ENCODE assay signal across 34 cellular contexts in genomic region chr19:3908266-3909054, GRCh38. TPM values are rescaled to one million over a fixed set of nuclear protein-coding genes. Genes with fewer than 3 reads are reported as not detected.
"Had no signal": no experiment of that assay in that cellular context is flagged by ENCODE, and none has a peak within 500 bp of the region (broad histone marks: within the 10 kb centered on the region; RNA-seq: fewer than 3 reads in every experiment).

No MANE protein-coding gene starts in this region.

- H3K27me3 Mint-ChIP-seq: activated B cell treated with CpG ODN at 0.5 μM for 24 hours; activated CD8-positive, alpha-beta T cell treated with anti-CD3 and anti-CD28 coated beads for 36 hours; activated naive CD4-positive, alpha-beta T cell treated with anti-CD3 and anti-CD28 coated beads, Interleukin-2, amount 50 U/mL, for 24 hours; activated naive CD8-positive, alpha-beta T cell treated with anti-CD3 and anti-CD28 coated beads, Interleukin-2, amount 50 U/mL, for 24 hours; central memory CD8-positive, alpha-beta T cell; progenitor cell of endocrine pancreas had no signal

- H3K4me3 Mint-ChIP-seq: activated B cell treated with CpG ODN at 0.5 μM for 24 hours; activated CD8-positive, alpha-beta T cell treated with anti-CD3 and anti-CD28 coated beads for 36 hours; activated naive CD4-positive, alpha-beta T cell treated with anti-CD3 and anti-CD28 coated beads, Interleukin-2, amount 50 U/mL, for 24 hours; activated naive CD8-positive, alpha-beta T cell treated with anti-CD3 and anti-CD28 coated beads, Interleukin-2, amount 50 U/mL, for 24 hours; activated T-cell treated with anti-CD3 and anti-CD28 coated beads, Interleukin-2, amount 50 U/mL, for 4 hours; central memory CD8-positive, alpha-beta T cell; dendritic cell treated with granulocyte-macrophage colony-stimulating factor and Interleukin-4, amounts not matched to agents 40 ng/mL and 50 ng/mL, for 4 days; natural killer cell treated with Interleukin-12 subunit alpha and Interleukin-12 subunit beta and Interleukin-15 and Interleukin-18, amount 100 ng/mL, for 72 hours had no signal

- H3K9me3 ChIP-seq: ovary, right lobe of liver had no signal

- H3K27ac Mint-ChIP-seq: activated B cell treated with CpG ODN at 0.5 μM for 24 hours; activated CD8-positive, alpha-beta T cell treated with anti-CD3 and anti-CD28 coated beads for 36 hours; activated naive CD4-positive, alpha-beta T cell treated with anti-CD3 and anti-CD28 coated beads, Interleukin-2, amount 50 U/mL, for 24 hours; activated naive CD8-positive, alpha-beta T cell treated with anti-CD3 and anti-CD28 coated beads, Interleukin-2, amount 50 U/mL, for 24 hours; activated T-helper 2 cell treated with anti-CD3 and anti-CD28 coated beads, Interferon-gamma antibody, Interleukin-2, Interleukin-4, amounts not matched to agents 10 μg/mL and 5 μg/mL and 100 μg/mL, durations not matched to agents 14 hours and 24 hours and 36 hours; dendritic cell treated with granulocyte-macrophage colony-stimulating factor and Interleukin-4, amounts not matched to agents 40 ng/mL and 50 ng/mL, for 4 days; natural killer cell treated with Interleukin-12 subunit alpha and Interleukin-12 subunit beta and Interleukin-15 and Interleukin-18, amount 100 ng/mL, for 72 hours; progenitor cell of endocrine pancreas had no signal

- FAIRE-seq: bronchial epithelial cell had no signal

- H3K27ac ChIP-seq: esophagus muscularis mucosa, foreskin keratinocyte, heart right ventricle, left lung, lower lobe of right lung, ovary, right lobe of liver, tibial nerve had no signal

- DNase-seq: activated B cell treated with CpG ODN at 0.5 μM for 24 hours; activated CD4-positive, alpha-beta T cell treated with anti-CD3 and anti-CD28 coated beads, Interleukin-2, amount 50 U/mL, for 1 hour; activated CD8-positive, alpha-beta T cell treated with anti-CD3 and anti-CD28 coated beads for 36 hours; activated naive CD8-positive, alpha-beta T cell treated with anti-CD3 and anti-CD28 coated beads, Interleukin-2, amount 50 U/mL, for 24 hours; activated T-cell treated with anti-CD3 and anti-CD28 coated beads, Interleukin-2, amount 50 U/mL, for 4 hours; amygdala; effector CD4-positive, alpha-beta T cell; foreskin keratinocyte; heart right ventricle; left lung; lower lobe of right lung; mucosa of descending colon; ovary; right lobe of liver; stimulated activated CD4-positive, alpha-beta T cell treated with anti-CD3 and anti-CD28 coated beads, Interleukin-2, amount 100 ng/mL, for 48 hours; stimulated activated naive CD4-positive, alpha-beta T cell treated with Interleukin-2 at 50 U/mL for 16 hours; T-helper 2 cell had no signal

- H3K4me3 ChIP-seq: esophagus muscularis mucosa, heart right ventricle, left lung, lower lobe of right lung, mucosa of descending colon, ovary, right lobe of liver, tibial nerve had no signal

- H3K4me1 ChIP-seq: esophagus muscularis mucosa, foreskin keratinocyte, heart right ventricle, left lung, lower lobe of right lung, right lobe of liver, tibial nerve had no signal

- H3K4me1 Mint-ChIP-seq: activated B cell treated with CpG ODN at 0.5 μM for 24 hours; activated naive CD4-positive, alpha-beta T cell treated with anti-CD3 and anti-CD28 coated beads, Interleukin-2, amount 50 U/mL, for 24 hours; activated naive CD8-positive, alpha-beta T cell treated with anti-CD3 and anti-CD28 coated beads, Interleukin-2, amount 50 U/mL, for 24 hours; central memory CD8-positive, alpha-beta T cell had no signal

- H3K36me3 ChIP-seq: esophagus muscularis mucosa, heart right ventricle, left lung, lower lobe of right lung, ovary, right lobe of liver, tibial nerve had no signal

- H3K9me3 Mint-ChIP-seq: activated B cell treated with CpG ODN at 0.5 μM for 24 hours; activated naive CD4-positive, alpha-beta T cell treated with anti-CD3 and anti-CD28 coated beads, Interleukin-2, amount 50 U/mL, for 24 hours; activated naive CD8-positive, alpha-beta T cell treated with anti-CD3 and anti-CD28 coated beads, Interleukin-2, amount 50 U/mL, for 24 hours; central memory CD8-positive, alpha-beta T cell; natural killer cell treated with Interleukin-12 subunit alpha and Interleukin-12 subunit beta and Interleukin-15 and Interleukin-18, amount 100 ng/mL, for 72 hours had no signal

- H3K27me3 ChIP-seq: foreskin keratinocyte, heart right ventricle, ovary, right lobe of liver, tibial nerve had no signal

- ATAC-seq: activated CD8-positive, alpha-beta T cell treated with anti-CD3 and anti-CD28 coated beads for 36 hours; activated naive CD8-positive, alpha-beta T cell treated with anti-CD3 and anti-CD28 coated beads, Interleukin-2, amount 50 U/mL, for 24 hours; activated T-cell treated with anti-CD3 and anti-CD28 coated beads, Interleukin-2, amount 50 U/mL, for 4 hours; foreskin keratinocyte; left lung; lower lobe of right lung; mucosa of descending colon had no signal

- H3K36me3 Mint-ChIP-seq: activated naive CD4-positive, alpha-beta T cell treated with anti-CD3 and anti-CD28 coated beads, Interleukin-2, amount 50 U/mL, for 24 hours; natural killer cell treated with Interleukin-12 subunit alpha and Interleukin-12 subunit beta and Interleukin-15 and Interleukin-18, amount 100 ng/mL, for 72 hours had no signal

RNA-seq across cellular contexts. Expression of gene NMRK2, which starts 24.4 kb away (rescaled TPM):
- total RNA-seq: activated B cell treated with CpG ODN at 0.5 μM for 24 hours; activated CD8-positive, alpha-beta T cell treated with anti-CD3 and anti-CD28 coated beads for 36 hours; activated T-cell treated with anti-CD3 and anti-CD28 coated beads, Interleukin-2, amount 50 U/mL, for 4 hours; activated T-helper 2 cell treated with anti-CD3 and anti-CD28 coated beads, Interferon-gamma antibody, Interleukin-2, Interleukin-4, amounts not matched to agents 10 μg/mL and 5 μg/mL and 100 μg/mL, durations not matched to agents 14 hours and 24 hours and 36 hours; bronchial epithelial cell; foreskin keratinocyte; glomerular endothelial cell; kidney epithelial cell; lower lobe of right lung; mesenteric fat pad; natural killer cell treated with Interleukin-12 subunit alpha and Interleukin-12 subunit beta and Interleukin-15 and Interleukin-18, amount 100 ng/mL, for 72 hours; renal cortical epithelial cell; temporal lobe; tibial nerve had no signal
- polyA plus RNA-seq: foreskin keratinocyte had no signal

RNA-seq across cellular contexts. Expression of gene ATCAY, which starts 28.0 kb away (rescaled TPM):
- total RNA-seq: activated B cell treated with CpG ODN at 0.5 μM for 24 hours; activated CD8-positive, alpha-beta T cell treated with anti-CD3 and anti-CD28 coated beads for 36 hours; activated T-cell treated with anti-CD3 and anti-CD28 coated beads, Interleukin-2, amount 50 U/mL, for 4 hours; activated T-helper 2 cell treated with anti-CD3 and anti-CD28 coated beads, Interferon-gamma antibody, Interleukin-2, Interleukin-4, amounts not matched to agents 10 μg/mL and 5 μg/mL and 100 μg/mL, durations not matched to agents 14 hours and 24 hours and 36 hours; bronchial epithelial cell; foreskin keratinocyte; glomerular endothelial cell; heart right ventricle; kidney epithelial cell; left lung; lower lobe of right lung; mesenteric fat pad; myocyte; natural killer cell treated with Interleukin-12 subunit alpha and Interleukin-12 subunit beta and Interleukin-15 and Interleukin-18, amount 100 ng/mL, for 72 hours; renal cortical epithelial cell; right lobe of liver; tibial nerve had no signal
- polyA plus RNA-seq: foreskin keratinocyte, heart right ventricle, ovary had no signal

RNA-seq across cellular contexts. Expression of gene ZFR2, which starts 39.6 kb away (rescaled TPM):
- total RNA-seq: bronchial epithelial cell, foreskin keratinocyte, mesenteric fat pad, myocyte, right lobe of liver, skeletal muscle tissue, tibial nerve, urinary bladder had no signal
- polyA plus RNA-seq: heart right ventricle had no signal
